23 cellular contexts compared by ENCODE assay signal in genomic region chr1:90561926-90562325, GRCh38.
A peak's percentile ranks its signal among the peaks of the same experiment; 100 is the strongest.
DNase-seq lines count a peak whose midpoint lies in the region; ATAC-seq and TF ChIP-seq lines count a peak whose summit lies in the region.
"Had no signal": no experiment of that assay in that cellular context is flagged by ENCODE, and none has a peak within 500 bp of the region (broad histone marks: within the 10 kb centered on the region; RNA-seq: fewer than 3 reads in every experiment).

No MANE protein-coding gene starts in this region.

- no peak for TF ChIP-seq POLR2A in HCT116 (IDR thresholded peaks at IDR 0.05; ENCODE audit: borderline replicate concordance, extremely low read depth, insufficient read depth, insufficient read length)

- peak; percentile 67 for ATAC-seq in HCT116
- ATAC-seq: gastroesophageal sphincter, left colon, pancreas, sciatic nerve had no signal

- H3K4me2 ChIP-seq in HCT116 (ENCODE audit: low read length): no peak overlapping the region
- H3K4me2 ChIP-seq: SK-N-SH had no signal

- H3K9me3 ChIP-seq in HCT116 (ENCODE audit: control insufficient read depth in 1 of 2, insufficient read depth in 1 of 2, low read depth in 1 of 2, low read length in 2 of 2): no peaks in the 10 kb centered on the region
- H3K9me3 ChIP-seq in WERI-Rb-1 (ENCODE audit: severe bottlenecking): no peaks in the 10 kb centered on the region
- H3K9me3 ChIP-seq: gastroesophageal sphincter, pancreas, SK-N-SH had no signal

- no peaks in the 10 kb centered on the region for H4K20me1 ChIP-seq in HCT116 (ENCODE audit: insufficient read depth)

- POLR2A ChIA-PET in HCT116 (lab: Charles Lee): no interaction called here

- TF ChIP-seq CTCF in HCT116 (IDR thresholded peaks at IDR 0.05 in 2 of 3, conservative IDR thresholded peaks at IDR 0.05 in 1 of 3; ENCODE audit: borderline replicate concordance in 1 of 3, insufficient read depth in 1 of 3, low read depth in 2 of 3, low read length in 2 of 3) (peak in 2 of 3 experiments; percentile 31 to 32; a peak in 2 of 6 replicates), WERI-Rb-1 (IDR thresholded peaks at IDR 0.05; ENCODE audit: low read depth, low read length) (peak; percentile 20; the same call in 1 of the 2 replicates), coronary artery (IDR thresholded peaks at IDR 0.05) (no peak)

- intact Hi-C loops in HCT116 (cut with micrococcal nuclease): no loop called here

- RAD21 ChIA-PET in HCT116 (lab: Charles Lee; ENCODE audit: low non-redundant PET in 1 of 2, low total read pairs in 2 of 2, uncharacterized antibody in 2 of 2, unreplicated experiment in 2 of 2): no interaction called here

- no peaks in the 10 kb centered on the region for H3K4me1 ChIP-seq in HCT116 (ENCODE audit: control insufficient read depth in 1 of 2, insufficient read depth in 2 of 2, low read length in 2 of 2)
- H3K4me1 ChIP-seq: gastroesophageal sphincter, pancreas had no signal

- in situ Hi-C loops in ACHN (cut with HindIII; ENCODE audit: low pct_ligation_motif_present, low pct_unique_long_range_greater_than_20kb, low sequenced_read_pairs): no loop called here

- CTCF ChIA-PET in HCT116 (lab: Charles Lee): interaction anchor here (1.3 to 1.5 kb wide), 2 partner anchors 17 to 19 kb away, joined by 3 to 6 read pairs; no protein-coding TSS in a partner anchor

- no peak for TF ChIP-seq RAD21 in HCT116 (IDR thresholded peaks at IDR 0.05; ENCODE audit: low read depth)

- H3K27me3 ChIP-seq in HCT116 (ENCODE audit: insufficient read depth, low read length) (peaks cover 36% of the 10 kb centered on the region), WERI-Rb-1 (ENCODE audit: insufficient read depth, low read depth, severe bottlenecking) (no peaks in the 10 kb centered on the region)
- H3K27me3 ChIP-seq: pancreas had no signal

- no peak overlapping the region for H3K9ac ChIP-seq in HCT116 (ENCODE audit: low read length)
- H3K9ac ChIP-seq: SK-N-SH had no signal

- no TSS peak for BruUV-seq in HCT116 (replicated peaks; lab: Mats Ljungman, UMichigan)

- no peak overlapping the region for H3K4me3 ChIP-seq in HCT116 (replicated peaks in 1 of 2; ENCODE audit: low read depth in 1 of 2, low read length in 2 of 2)
- H3K4me3 ChIP-seq in WERI-Rb-1 (ENCODE audit: low read depth, low read length): no peak overlapping the region
- no peak overlapping the region for H3K4me3 ChIP-seq in coronary artery
- H3K4me3 ChIP-seq: gastroesophageal sphincter, pancreas had no signal

- H2AFZ ChIP-seq in HCT116 (ENCODE audit: low read depth, low read length, poor library complexity, severe bottlenecking): no peak overlapping the region

- no peaks in the 10 kb centered on the region for H3K36me3 ChIP-seq in HCT116 (ENCODE audit: control insufficient read depth in 1 of 2, insufficient read depth in 2 of 2, low read length in 2 of 2)
- H3K36me3 ChIP-seq in WERI-Rb-1: no peaks in the 10 kb centered on the region
- H3K36me3 ChIP-seq: gastroesophageal sphincter, pancreas had no signal

- no peaks in the 10 kb centered on the region for H3K9me2 ChIP-seq in HCT116 (ENCODE audit: insufficient read depth)
- H3K9me2 ChIP-seq: SK-N-SH had no signal

- DNase-seq in DMS 273 (lab: John Stamatoyannopoulos, UW; ENCODE audit: unreplicated experiment) (peak; percentile 51), DMS 273 treated with DMSO at 0.1 percent for 48 hours (lab: John Stamatoyannopoulos, UW) (no peak), HCT116 (ENCODE audit: low read depth, low spot score) (no peak), WERI-Rb-1 (peak; percentile 18), iPS-NIHi7 (ENCODE audit: extremely low spot score) (peak; percentile 77), NCI-H345 (lab: John Stamatoyannopoulos, UW) (no peak), coronary artery (ENCODE audit: low spot score) (no peak), ACHN (no peak)
- DNase-seq: 8988T; activated B cell treated with CpG ODN at 0.5 μM for 24 hours; activated CD4-positive, alpha-beta memory T cell treated with anti-CD3 and anti-CD28 coated beads for 36 hours; activated effector memory CD4-positive, alpha-beta T cell treated with anti-CD3 and anti-CD28 coated beads, Interleukin-2, amount 50 U/mL, for 16 hours; activated T-cell treated with anti-CD3 and anti-CD28 coated beads for 4 hours; left colon; naive B cell; NCI-H1105 treated with DMSO at 0.1 percent for 48 hours; NCI-H2107; pancreas; SK-N-SH; trophoblast cell had no signal

- H3K79me2 ChIP-seq in HCT116 (ENCODE audit: insufficient read depth, low read length): no peaks in the 10 kb centered on the region

- no peak overlapping the region for H3K27ac ChIP-seq in HCT116 (ENCODE audit: low read depth, low read length)
- no peak overlapping the region for H3K27ac ChIP-seq in WERI-Rb-1
- H3K27ac ChIP-seq in coronary artery: no peak overlapping the region
- H3K27ac ChIP-seq: gastroesophageal sphincter, pancreas, RWPE1 had no signal

TF ChIP-seq in HCT116, 20 proteins besides CTCF, POLR2A, EP300 and RAD21:
- TF ChIP-seq ZBTB33 (IDR thresholded peaks at IDR 0.05; ENCODE audit: extremely low read depth, insufficient replicate concordance, low read length): no peak
- TF ChIP-seq CBX3 (IDR thresholded peaks at IDR 0.05; ENCODE audit: low read depth): no peak
- TF ChIP-seq SP1 (IDR thresholded peaks at IDR 0.05; ENCODE audit: low read depth): no peak

Comparison
In these comparisons a context has a peak if more than half of its experiments do, and no peak if none do; other contexts are left out.
1. DNase-seq: peak in DMS 273 (single experiment), WERI-Rb-1 (single experiment) and iPS-NIHi7 (single experiment); none in DMS 273 treated with DMSO at 0.1 percent for 48 hours (single experiment), HCT116 (single experiment), NCI-H345 (single experiment), coronary artery (single experiment) and ACHN (single experiment).